ENCODE assay signal across 8 cellular contexts in genomic region chr2:100563407-100564247, GRCh38. TPM values are rescaled to one million over a fixed set of nuclear protein-coding genes. Genes with fewer than 3 reads are reported as not detected.
DNase-seq lines count a peak whose midpoint lies in the region; ATAC-seq and TF ChIP-seq lines count a peak whose summit lies in the region.

No MANE protein-coding gene starts in this region.

- TF ChIP-seq EP300 in tibial nerve (IDR thresholded peaks at IDR 0.05) = no peak

- TF ChIP-seq CTCF in astrocyte of the spinal cord (IDR thresholded peaks at IDR 0.05; ENCODE audit: low read depth, low read length) = no peak
- no peak for TF ChIP-seq CTCF in tibial nerve (IDR thresholded peaks at IDR 0.05)

- H3K4me1 ChIP-seq in tibial nerve = peaks cover 0 to 12% (median 7%) of the 10 kb centered on the region in 4 donors

- peaks cover 0 to 33% (median 0%) of the 10 kb centered on the region in 3 donors for H3K36me3 ChIP-seq in tibial nerve

- H3K27me3 ChIP-seq in tibial nerve = no peaks in the 10 kb centered on the region

- WGBS in tibial nerve, 2 donors = 18 to 22% methylated on average over 23 to 24 of the region's 24 CpGs

- DNase-seq in Right ventricle myocardium superior (no peak), cardiac septum (ENCODE audit: low spot score) (no peak), astrocyte of the spinal cord (ENCODE audit: low read depth, low spot score) (no peak), left kidney (ENCODE audit: low read depth, low spot score) (peak; percentile 35), tibial nerve (ENCODE audit: low spot score in 2 of 2) (no peak), GM19238 (ENCODE audit: insufficient read length, low spot score) (no peak), NCI-H128 (lab: John Stamatoyannopoulos, UW; ENCODE audit: unreplicated experiment) (no peak)

- ATAC-seq in Right ventricle myocardium superior (ENCODE audit: poor library complexity) = peak; percentile 1
- peak; percentile 11 for ATAC-seq in HG03439 (IDR thresholded peaks at IDR 0.05; ENCODE audit: unreplicated experiment)

- no peak for TF ChIP-seq POLR2A in tibial nerve (IDR thresholded peaks at IDR 0.05)

- in situ Hi-C loops in astrocyte of the spinal cord (cut with HindIII; ENCODE audit: low sequenced_read_pairs) = no loop called here

- intact Hi-C loops in Right ventricle myocardium superior (cut with DNase I) = no loop called here
- intact Hi-C loops in cardiac septum (cut with DNase I) = loop anchor here (5.0 kb wide), 2 partner anchors 146 to 241 kb away; partner anchors contain the start of genes CHST10 and LONRF2

- peak overlapping the region; percentile 89 to 95 (median 92) for H3K27ac ChIP-seq in tibial nerve

- H3K4me3 ChIP-seq in astrocyte of the spinal cord (ENCODE audit: low read depth, low read length) = peak overlapping the region; percentile 89
- peak overlapping the region; percentile 73 to 95 (median 84) for H3K4me3 ChIP-seq in tibial nerve

- H3K9me3 ChIP-seq in tibial nerve = no peaks in the 10 kb centered on the region

RNA-seq across cellular contexts. Expression of gene PDCL3, which starts 0.8 kb away (rescaled TPM):
- total RNA-seq in Right ventricle myocardium superior (27.9 TPM), cardiac septum (26.7 TPM), tibial nerve (10 to 100 TPM in 1 of 4 donors, 1 to 10 TPM in 3; 7.1 to 12.1 (median 8.4) TPM)
